1 cellular context compared by ENCODE assay signal in genomic region chr4:113209652-113210320, GRCh38.
TF ChIP-seq lines count a peak whose summit lies in the region.

No MANE protein-coding gene starts in this region.

TF ChIP-seq in GM23338, 12 proteins besides CTCF, POLR2A, EP300 and RAD21 (continued from another document):
- TF ChIP-seq ZNF462 (CRISPR knock-in tag; IDR thresholded peaks at IDR 0.05) = no peak
